In genomic region chr1:40868051-40868723, GRCh38 we compare ENCODE assay signal across 1 cellular context.
TF ChIP-seq lines count a peak whose summit lies in the region.

No MANE protein-coding gene starts in this region.

TF ChIP-seq in HEK293, 187 proteins besides CTCF, POLR2A, EP300 and RAD21 (continued from another document):
- TF ChIP-seq TRIM28 (IDR thresholded peaks at IDR 0.05; ENCODE audit: borderline replicate concordance, low read length) (0 out of 2 replicates have a peak, but pooled peaks have one; percentile 9), ZSCAN5A (tag by site-specific recombination; IDR thresholded peaks at IDR 0.05) (no peak), RBAK (tag by site-specific recombination; IDR thresholded peaks at IDR 0.05) (no peak)
- TF ChIP-seq, protein P1, sequence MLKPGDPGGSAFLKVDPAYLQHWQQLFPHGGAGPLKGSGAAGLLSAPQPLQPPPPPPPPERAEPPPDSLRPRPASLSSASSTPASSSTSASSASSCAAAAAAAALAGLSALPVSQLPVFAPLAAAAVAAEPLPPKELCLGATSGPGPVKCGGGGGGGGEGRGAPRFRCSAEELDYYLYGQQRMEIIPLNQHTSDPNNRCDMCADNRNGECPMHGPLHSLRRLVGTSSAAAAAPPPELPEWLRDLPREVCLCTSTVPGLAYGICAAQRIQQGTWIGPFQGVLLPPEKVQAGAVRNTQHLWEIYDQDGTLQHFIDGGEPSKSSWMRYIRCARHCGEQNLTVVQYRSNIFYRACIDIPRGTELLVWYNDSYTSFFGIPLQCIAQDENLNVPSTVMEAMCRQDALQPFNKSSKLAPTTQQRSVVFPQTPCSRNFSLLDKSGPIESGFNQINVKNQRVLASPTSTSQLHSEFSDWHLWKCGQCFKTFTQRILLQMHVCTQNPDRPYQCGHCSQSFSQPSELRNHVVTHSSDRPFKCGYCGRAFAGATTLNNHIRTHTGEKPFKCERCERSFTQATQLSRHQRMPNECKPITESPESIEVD (tag by site-specific recombination; IDR thresholded peaks at IDR 0.05), result no peak
